26 cellular contexts compared by ENCODE assay signal in the genomic region with DNA sequence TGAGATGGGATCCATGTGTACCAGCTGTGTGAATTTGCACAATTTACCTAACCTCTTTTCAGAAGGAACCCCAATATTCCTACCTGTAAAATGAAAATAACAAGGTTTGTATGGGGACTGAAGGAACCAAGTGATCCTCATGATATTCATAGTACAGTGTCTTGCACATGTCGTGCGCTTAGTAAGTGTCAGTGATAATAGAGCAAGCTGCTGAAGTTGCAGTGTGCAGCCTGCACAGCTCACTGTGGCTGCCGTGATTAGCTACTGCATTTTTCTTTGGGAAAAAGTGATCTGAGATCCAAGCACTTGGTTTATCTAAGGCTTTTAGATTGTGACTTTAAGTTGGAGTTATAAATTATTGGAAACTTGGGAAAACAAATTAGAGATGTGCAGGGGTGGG.
DNase-seq lines count a peak whose midpoint lies in the region; ATAC-seq and TF ChIP-seq lines count a peak whose summit lies in the region.
"Had no signal": no experiment of that assay in that cellular context is flagged by ENCODE, and none has a peak within 500 bp of the region (broad histone marks: within the 10 kb centered on the region; RNA-seq: fewer than 3 reads in every experiment).

No MANE protein-coding gene starts in this region.

- no peaks in the 10 kb centered on the region for H3K79me2 ChIP-seq in KMS-11 (ENCODE audit: insufficient read depth, low read depth)
- H3K79me2 ChIP-seq: hepatocyte had no signal

- H3K9me3 ChIP-seq in ascending aorta, result no peaks in the 10 kb centered on the region
- no peaks in the 10 kb centered on the region for H3K9me3 ChIP-seq in skeletal muscle satellite cell (replicated peaks; ENCODE audit: low read length)
- H3K9me3 ChIP-seq: Caco-2, Peyer's patch, uterus had no signal

- H3K4me2 ChIP-seq in KMS-11, result peak overlapping the region; percentile 68
- H3K4me2 ChIP-seq in skeletal muscle satellite cell (ENCODE audit: low read length), result no peak overlapping the region
- H3K4me2 ChIP-seq: hepatocyte had no signal

- no peaks in the 10 kb centered on the region for H3K36me3 ChIP-seq in KMS-11 (ENCODE audit: insufficient read depth)
- H3K36me3 ChIP-seq in ascending aorta, result no peaks in the 10 kb centered on the region
- no peaks in the 10 kb centered on the region for H3K36me3 ChIP-seq in skeletal muscle satellite cell (ENCODE audit: insufficient read depth, low read length)
- H3K36me3 ChIP-seq: cardiac muscle cell, Peyer's patch, uterus, WERI-Rb-1 had no signal

- peak; percentile 36 to 60 for ATAC-seq in left cardiac atrium

- H4K20me1 ChIP-seq in KMS-11 (ENCODE audit: insufficient read depth), result no peaks in the 10 kb centered on the region

- H3K9ac ChIP-seq in KMS-11 (peak overlapping the region; percentile 9; the same call in 1 of the 2 replicates), skeletal muscle satellite cell (ENCODE audit: low read depth, low read length) (peak overlapping the region; percentile 57)

- H3K27ac ChIP-seq in KMS-11 (no peak overlapping the region; the same call in 1 of the 2 replicates), ascending aorta (peak overlapping the region; percentile 66 to 77)
- H3K27ac ChIP-seq: cardiac muscle cell, hepatocyte, Peyer's patch, WERI-Rb-1 had no signal

- intact Hi-C loops in ascending aorta (cut with DNase I) (loop anchor here (2.0 kb wide), 1 partner anchor 49 kb away; no protein-coding TSS in a partner anchor), left cardiac atrium (cut with DNase I) (loop anchor here in 1 of 2 donors (5.0 kb wide), 1 partner anchor 48 kb away; no protein-coding TSS in a partner anchor)

- H3K4me3 ChIP-seq in KMS-11 (IDR thresholded peaks at IDR 0.05; ENCODE audit: insufficient read depth, low read depth, low read length) (no peak overlapping the region), ascending aorta (no peak overlapping the region), skeletal muscle satellite cell (ENCODE audit: low read length) (no peak overlapping the region)
- H3K4me3 ChIP-seq: cardiac muscle cell, hepatocyte, Peyer's patch, uterus had no signal

- peaks cover 88% of the 10 kb centered on the region for H3K4me1 ChIP-seq in KMS-11 (ENCODE audit: low read depth, poor library complexity, severe bottlenecking)
- H3K4me1 ChIP-seq in ascending aorta, result peaks cover 5 to 41% of the 10 kb centered on the region in 2 donors
- peaks cover 30% of the 10 kb centered on the region for H3K4me1 ChIP-seq in skeletal muscle satellite cell (ENCODE audit: control insufficient read depth, insufficient read depth, low read length)
- H3K4me1 ChIP-seq: Caco-2, Peyer's patch, uterus had no signal

- DNase-seq in ascending aorta (ENCODE audit: low spot score in 2 of 2), result no peak
- no peak for DNase-seq in left cardiac atrium
- DNase-seq in glomerular visceral epithelial cell (ENCODE audit: extremely low spot score), result no peak
- DNase-seq in H4 (ENCODE audit: low spot score), result no peak
- DNase-seq in NCI-H2107 (lab: John Stamatoyannopoulos, UW), result no peak
- DNase-seq in GM03348 (ENCODE audit: low spot score), result no peak
- DNase-seq: ACHN; activated CD4-positive, alpha-beta T cell treated with anti-CD3 and anti-CD28 coated beads for 48 hours; activated CD8-positive, alpha-beta memory T cell treated with anti-CD3 and anti-CD28 coated beads for 24 hours; activated effector memory CD4-positive, alpha-beta T cell treated with anti-CD3 and anti-CD28 coated beads, Interleukin-2, amount 50 U/mL, for 16 hours; activated T-cell treated with anti-CD3 and anti-CD28 coated beads for 4 hours; anterior cingulate cortex; Caco-2; cortex of kidney; HCEC 1CT; NCI-H2081 treated with DMSO at 0.1 percent for 48 hours; NCI-H226; Peyer's patch; stimulated activated CD8-positive, alpha-beta memory T cell treated with anti-CD3 and anti-CD28 coated beads, Interleukin-4, amount 100 ng/mL, for 48 hours; SW 1271; uterus; WERI-Rb-1 had no signal

- H3K27me3 ChIP-seq in KMS-11 (ENCODE audit: insufficient read depth, low read depth) (no peaks in the 10 kb centered on the region), ascending aorta (no peaks in the 10 kb centered on the region), skeletal muscle satellite cell (ENCODE audit: control insufficient read depth, insufficient read depth, low read length) (no peaks in the 10 kb centered on the region)
- H3K27me3 ChIP-seq: cardiac muscle cell, hepatocyte, Peyer's patch, uterus had no signal

- no peak overlapping the region for H2AFZ ChIP-seq in KMS-11 (ENCODE audit: low read depth)
- H2AFZ ChIP-seq: hepatocyte had no signal

- TF ChIP-seq CTCF in KMS-11 (conservative IDR thresholded peaks at IDR 0.05; ENCODE audit: low read depth, low read length), result no peak
- TF ChIP-seq CTCF in ascending aorta (IDR thresholded peaks at IDR 0.05), result no peak
